1 cellular context compared by ENCODE assay signal in genomic region chr17:57124053-57124452, GRCh38.
TF ChIP-seq lines count a peak whose summit lies in the region.

No MANE protein-coding gene starts in this region.

TF ChIP-seq in K562, 482 proteins besides CTCF, POLR2A, EP300 and RAD21 (continues in another document):
- TF ChIP-seq PBX2 (CRISPR knock-in tag; IDR thresholded peaks at IDR 0.05; ENCODE audit: low read depth) (no peak), PBX2 (tag; conservative IDR thresholded peaks at IDR 0.05; ENCODE audit: low read depth) (peak; percentile 85), HES1 (IDR thresholded peaks at IDR 0.05; ENCODE audit: low read depth) (peak; percentile 86), CBFA2T3 (IDR thresholded peaks at IDR 0.05) (peak; percentile 82), TAL1 (IDR thresholded peaks at IDR 0.05) (peak; percentile 78), MAFK (IDR thresholded peaks at IDR 0.05; ENCODE audit: low read length) (no peak), TAF15 (IDR thresholded peaks at IDR 0.05; ENCODE audit: low read depth, low read length) (no peak), MNT (conservative IDR thresholded peaks at IDR 0.05) (peak; percentile 62 to 78), ESRRA (IDR thresholded peaks at IDR 0.05; ENCODE audit: borderline replicate concordance, low read depth) (peak; percentile 23; the same call in 1 of the 2 replicates), TRIM24 (IDR thresholded peaks at IDR 0.05) (peak in 1 of 2 experiments; percentile 35; a peak in 1 of 4 replicates), TAF7 (tag; IDR thresholded peaks at IDR 0.05) (no peak), ILF3 (IDR thresholded peaks at IDR 0.05; ENCODE audit: borderline replicate concordance) (no peak), CREM (IDR thresholded peaks at IDR 0.05; ENCODE audit: low read depth) (0 out of 2 replicates have a peak, but pooled peaks have one; percentile 8), ARID1B (IDR thresholded peaks at IDR 0.05) (peak; percentile 73), ARHGAP35 (IDR thresholded peaks at IDR 0.05; ENCODE audit: partially characterized antibody) (no peak), MGA (IDR thresholded peaks at IDR 0.05) (peak; percentile 87), ZNF224 (CRISPR knock-in tag; IDR thresholded peaks at IDR 0.05) (no peak), SRSF7 (optimal IDR thresholded peaks at IDR 0.05; ENCODE audit: low read depth, low read length) (no peak), CXXC5 (CRISPR knock-in tag; IDR thresholded peaks at IDR 0.05) (peak; percentile 46; the same call in 1 of the 2 replicates), TEAD4 (IDR thresholded peaks at IDR 0.05; ENCODE audit: low read length) (peak; percentile 90), TEAD4 (CRISPR knock-in tag; IDR thresholded peaks at IDR 0.05; ENCODE audit: borderline replicate concordance) (no peak), CBFA2T2 (conservative IDR thresholded peaks at IDR 0.05) (peak; percentile 63), ZNF311 (CRISPR knock-in tag; IDR thresholded peaks at IDR 0.05) (no peak), ZNF639 (CRISPR knock-in tag; conservative IDR thresholded peaks at IDR 0.05 in 1 of 2, IDR thresholded peaks at IDR 0.05 in 1 of 2) (no peak), CBX2 (IDR thresholded peaks at IDR 0.05; ENCODE audit: insufficient read depth, low read length, poor library complexity, severe bottlenecking) (no peak), ZKSCAN8 (CRISPR knock-in tag; IDR thresholded peaks at IDR 0.05) (no peak), SMARCE1 (IDR thresholded peaks at IDR 0.05) (no peak), DPF2 (IDR thresholded peaks at IDR 0.05) (peak; percentile 22; the same call in 1 of the 2 replicates), FOXP1 (CRISPR knock-in tag; IDR thresholded peaks at IDR 0.05) (no peak), NCOR1 (IDR thresholded peaks at IDR 0.05) (peak; percentile 54), L3MBTL2 (IDR thresholded peaks at IDR 0.05) (peak; percentile 94), ZNF561 (CRISPR knock-in tag; conservative IDR thresholded peaks at IDR 0.05) (no peak), ZNF408 (CRISPR knock-in tag; IDR thresholded peaks at IDR 0.05; ENCODE audit: low read depth) (no peak), GATA2 (CRISPR knock-in tag; IDR thresholded peaks at IDR 0.05) (peak; percentile 64), DIDO1 (tag; IDR thresholded peaks at IDR 0.05; ENCODE audit: low read depth) (no peak), ZNF551 (CRISPR knock-in tag; IDR thresholded peaks at IDR 0.05) (no peak), POLR2AphosphoS5 (IDR thresholded peaks at IDR 0.05; ENCODE audit: control insufficient read depth, insufficient read depth, low read depth, low read length) (0 out of 2 replicates have a peak, but pooled peaks have one; percentile 37), RNF2 (IDR thresholded peaks at IDR 0.05) (0 out of 2 replicates have a peak, but pooled peaks have one; percentile 45), HEY1 (CRISPR knock-in tag; IDR thresholded peaks at IDR 0.05; ENCODE audit: borderline replicate concordance) (no peak), ZBTB12 (CRISPR knock-in tag; IDR thresholded peaks at IDR 0.05) (no peak), PRPF4 (IDR thresholded peaks at IDR 0.05; ENCODE audit: insufficient read depth, low read depth, low read length, poor library complexity, severe bottlenecking) (no peak), NCOA6 (IDR thresholded peaks at IDR 0.05) (no peak), ZFX (CRISPR knock-in tag; IDR thresholded peaks at IDR 0.05) (peak; percentile 83), BHLHE40 (IDR thresholded peaks at IDR 0.05; ENCODE audit: low read length) (peak; percentile 75), MEIS2 (IDR thresholded peaks at IDR 0.05; ENCODE audit: partially characterized antibody) (peak; percentile 92), ZNF445 (CRISPR knock-in tag; IDR thresholded peaks at IDR 0.05; ENCODE audit: low read depth) (no peak), GATAD2B (IDR thresholded peaks at IDR 0.05; ENCODE audit: borderline replicate concordance) (no peak), NFE2 (IDR thresholded peaks at IDR 0.05; ENCODE audit: low read depth) (no peak), KDM2B (CRISPR knock-in tag; IDR thresholded peaks at IDR 0.05) (no peak), FOXK2 (conservative IDR thresholded peaks at IDR 0.05 in 1 of 2, IDR thresholded peaks at IDR 0.05 in 1 of 2; ENCODE audit: low read depth in 2 of 2) (peak in 1 of 2 experiments; percentile 30; a peak in 1 of 4 replicates), KLF16 (IDR thresholded peaks at IDR 0.05) (peak; percentile 42; the same call in 1 of the 2 replicates)
